ENCODE assay signal across 21 cellular contexts in the genomic region with DNA sequence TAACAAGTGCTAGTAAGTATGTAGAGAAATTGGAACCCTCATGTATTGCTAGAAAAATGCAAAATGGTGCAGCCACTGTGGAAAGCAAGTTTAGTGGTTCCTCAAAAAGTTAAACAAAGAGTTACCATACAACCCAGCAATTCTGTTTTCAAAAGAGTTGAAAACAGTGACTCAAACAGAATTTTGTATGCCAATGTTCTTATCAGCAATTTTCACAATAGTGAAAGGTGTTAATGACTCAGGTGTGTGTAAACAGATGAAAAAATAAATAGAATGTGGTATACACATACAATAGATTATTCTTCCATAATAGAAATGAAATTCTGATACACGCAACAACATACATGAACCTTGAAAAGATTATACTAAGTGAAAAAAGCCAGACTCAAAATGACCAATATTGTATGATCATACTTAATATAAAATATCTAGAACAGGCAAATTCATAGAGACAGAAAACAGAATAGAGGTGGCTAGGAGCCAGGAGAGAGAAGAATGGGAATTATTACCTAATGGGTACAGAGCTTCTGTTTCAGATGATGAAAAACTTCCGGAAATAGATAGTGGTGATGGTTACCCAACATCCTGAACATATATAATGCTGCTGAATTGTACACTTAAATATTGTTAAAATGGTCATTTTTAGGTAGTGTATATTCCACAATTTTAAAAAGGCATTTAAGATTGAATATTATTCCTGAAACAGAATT. TPM values are rescaled to one million over a fixed set of nuclear protein-coding genes. Genes with fewer than 3 reads are reported as not detected.
DNase-seq lines count a peak whose midpoint lies in the region; ATAC-seq and TF ChIP-seq lines count a peak whose summit lies in the region.
"Had no signal": no experiment of that assay in that cellular context is flagged by ENCODE, and none has a peak within 500 bp of the region (broad histone marks: within the 10 kb centered on the region; RNA-seq: fewer than 3 reads in every experiment).

No MANE protein-coding gene starts in this region.

- H3K36me3 ChIP-seq in RWPE2 (ENCODE audit: low read depth) (peaks cover 8% of the 10 kb centered on the region), subcutaneous abdominal adipose tissue (ENCODE audit: control insufficient read depth in 5 of 5, insufficient read depth in 5 of 5, low read length in 5 of 5) (peaks cover 0 to 6% (median 3%) of the 10 kb centered on the region in 5 donors)

- TF ChIP-seq CTCF in RWPE2 (IDR thresholded peaks at IDR 0.05; ENCODE audit: poor library complexity, severe bottlenecking) (no peak), progenitor cell of endocrine pancreas (IDR thresholded peaks at IDR 0.05; ENCODE audit: unreplicated experiment) (no peak)

- H3K27me3 ChIP-seq in RWPE2 (ENCODE audit: insufficient read depth, poor library complexity, severe bottlenecking) (no peaks in the 10 kb centered on the region), subcutaneous abdominal adipose tissue (ENCODE audit: control insufficient read depth in 5 of 5, insufficient read depth in 4 of 5, low read length in 5 of 5) (no peaks in the 10 kb centered on the region)
- H3K27me3 ChIP-seq: gastroesophageal sphincter, testis had no signal

- H3K4me1 Mint-ChIP-seq in progenitor cell of endocrine pancreas (ENCODE audit: low read depth): no peaks in the 10 kb centered on the region
- H3K4me1 Mint-ChIP-seq: activated naive CD4-positive, alpha-beta T cell treated with anti-CD3 and anti-CD28 coated beads, Interleukin-2, amount 10 ng/mL, durations not matched to agents 7 days and 5 days; T-helper 17 cell had no signal

- H3K9me3 ChIP-seq in RWPE2 (ENCODE audit: severe bottlenecking): no peaks in the 10 kb centered on the region
- H3K9me3 ChIP-seq in subcutaneous abdominal adipose tissue (ENCODE audit: control insufficient read depth in 5 of 5, low read length in 5 of 5): no peaks in the 10 kb centered on the region
- H3K9me3 ChIP-seq: gastroesophageal sphincter, testis had no signal

- H3K4me1 ChIP-seq in RWPE2 (ENCODE audit: insufficient read depth, poor library complexity, severe bottlenecking) (peaks cover 22% of the 10 kb centered on the region), subcutaneous abdominal adipose tissue (ENCODE audit: control insufficient read depth in 5 of 5, insufficient read depth in 5 of 5, low read length in 5 of 5) (peaks cover 0 to 24% (median 18%) of the 10 kb centered on the region in 5 donors)
- H3K4me1 ChIP-seq: testis had no signal

- no peak overlapping the region for H3K9ac ChIP-seq in subcutaneous abdominal adipose tissue (ENCODE audit: low read length in 5 of 5)

- H3K36me3 Mint-ChIP-seq in progenitor cell of endocrine pancreas (ENCODE audit: insufficient read depth): peaks cover 31% of the 10 kb centered on the region
- H3K36me3 Mint-ChIP-seq: activated naive CD4-positive, alpha-beta T cell treated with anti-CD3 and anti-CD28 coated beads, Interleukin-2, amount 10 ng/mL, durations not matched to agents 7 days and 5 days had no signal

- H3K27ac ChIP-seq in RWPE2 (ENCODE audit: poor library complexity, severe bottlenecking) (peak overlapping the region; percentile 2), subcutaneous abdominal adipose tissue (ENCODE audit: low read depth, low read length) (peak overlapping the region; percentile 8)
- H3K27ac ChIP-seq: testis had no signal

- H3K4me3 ChIP-seq in RWPE2 (ENCODE audit: severe bottlenecking): no peak overlapping the region
- no peak overlapping the region for H3K4me3 ChIP-seq in subcutaneous abdominal adipose tissue (ENCODE audit: low read depth in 1 of 5, low read length in 5 of 5)
- H3K4me3 ChIP-seq: gastroesophageal sphincter, testis had no signal

- ATAC-seq in RWPE2 (ENCODE audit: low read depth) (0 out of 3 replicates have a peak, but pooled peaks have one; percentile 23), GM19452 (IDR thresholded peaks at IDR 0.05; ENCODE audit: unreplicated experiment) (no peak)
- ATAC-seq: activated CD8-positive, alpha-beta T cell treated with anti-CD3 and anti-CD28 coated beads, Interleukin-2, amount 10 ng/mL, durations not matched to agents 7 days and 5 days; activated T-cell treated with anti-CD3 and anti-CD28 coated beads, Interleukin-2, amount 50 U/mL, for 4 hours; gastroesophageal sphincter; T-helper 17 cell had no signal

- peak; percentile 69 to 71 for DNase-seq in Kasumi-1 (lab: John Stamatoyannopoulos, UW)
- no peak for DNase-seq in RWPE2 (ENCODE audit: low spot score)
- peak; percentile 28 for DNase-seq in dermis blood vessel endothelial cell
- DNase-seq in progenitor cell of endocrine pancreas (ENCODE audit: low spot score, unreplicated experiment): no peak
- DNase-seq in HK-2 (ENCODE audit: unreplicated experiment): no peak
- DNase-seq: activated CD8-positive, alpha-beta T cell treated with anti-CD3 and anti-CD28 coated beads, Interleukin-2, amount 10 ng/mL, durations not matched to agents 7 days and 5 days; activated naive CD4-positive, alpha-beta T cell treated with anti-CD3 and anti-CD28 coated beads, Interleukin-2, amount 10 ng/mL, durations not matched to agents 7 days and 5 days; activated T-cell treated with anti-CD3 and anti-CD28 coated beads, Interleukin-2, amount 50 U/mL, for 4 hours; aorta; KBM-7; left ventricle myocardium superior; NCI-H1105; NCI-H2107; NCI-H510A treated with DMSO at 0.1 percent for 48 hours; retina; SHP77; T-helper 17 cell; testis had no signal

- no peaks in the 10 kb centered on the region for H3K27me3 Mint-ChIP-seq in progenitor cell of endocrine pancreas
- H3K27me3 Mint-ChIP-seq: activated naive CD4-positive, alpha-beta T cell treated with anti-CD3 and anti-CD28 coated beads, Interleukin-2, amount 10 ng/mL, durations not matched to agents 7 days and 5 days had no signal

- H3K9me3 Mint-ChIP-seq in progenitor cell of endocrine pancreas (ENCODE audit: low read depth): peaks cover 7% of the 10 kb centered on the region
- H3K9me3 Mint-ChIP-seq: activated naive CD4-positive, alpha-beta T cell treated with anti-CD3 and anti-CD28 coated beads, Interleukin-2, amount 10 ng/mL, durations not matched to agents 7 days and 5 days; activated T-cell treated with anti-CD3 and anti-CD28 coated beads, Interleukin-2, amount 50 U/mL, for 4 hours had no signal

- H3K4me3 Mint-ChIP-seq in progenitor cell of endocrine pancreas (ENCODE audit: low read depth): no peak overlapping the region
- H3K4me3 Mint-ChIP-seq: activated CD8-positive, alpha-beta T cell treated with anti-CD3 and anti-CD28 coated beads, Interleukin-2, amount 10 ng/mL, durations not matched to agents 7 days and 5 days; activated naive CD4-positive, alpha-beta T cell treated with anti-CD3 and anti-CD28 coated beads, Interleukin-2, amount 10 ng/mL, durations not matched to agents 7 days and 5 days; activated T-cell treated with anti-CD3 and anti-CD28 coated beads, Interleukin-2, amount 50 U/mL, for 4 hours; T-helper 17 cell had no signal

- no peak overlapping the region for H3K27ac Mint-ChIP-seq in progenitor cell of endocrine pancreas
- H3K27ac Mint-ChIP-seq: activated CD8-positive, alpha-beta T cell treated with anti-CD3 and anti-CD28 coated beads, Interleukin-2, amount 10 ng/mL, durations not matched to agents 7 days and 5 days; activated naive CD4-positive, alpha-beta T cell treated with anti-CD3 and anti-CD28 coated beads, Interleukin-2, amount 10 ng/mL, durations not matched to agents 7 days and 5 days; T-helper 17 cell had no signal

RNA-seq across cellular contexts. Expression of gene WDFY3, which starts 51.6 kb away (rescaled TPM):
- total RNA-seq in dermis blood vessel endothelial cell: 103 and 145 TPM in 2 replicates
- total RNA-seq in progenitor cell of endocrine pancreas: 111 and 115 TPM in 2 replicates
- total RNA-seq: activated CD8-positive, alpha-beta T cell treated with anti-CD3 and anti-CD28 coated beads, Interleukin-2, amount 10 ng/mL, durations not matched to agents 7 days and 5 days had no signal

Comparison
In these comparisons a context has a peak if more than half of its experiments do, and no peak if none do; other contexts are left out.
1. DNase-seq: peak in Kasumi-1 (2 of 2) and dermis blood vessel endothelial cell (single experiment); none in RWPE2 (single experiment), progenitor cell of endocrine pancreas (single experiment) and HK-2 (single experiment).